In genomic region chr11:130172001-130172400, GRCh38 we compare ENCODE assay signal across 8 cellular contexts. TPM values are rescaled to one million over a fixed set of nuclear protein-coding genes. Genes with fewer than 3 reads are reported as not detected.
"Had no signal": no experiment of that assay in that cellular context is flagged by ENCODE, and none has a peak within 500 bp of the region (broad histone marks: within the 10 kb centered on the region; RNA-seq: fewer than 3 reads in every experiment).

No MANE protein-coding gene starts in this region.

RNA-seq across cellular contexts. Expression of gene ST14, which starts 12.4 kb away (rescaled TPM):
- total RNA-seq: activated CD4-positive, alpha-beta memory T cell treated with anti-CD3 and anti-CD28 coated beads for 36 hours; activated CD4-positive, alpha-beta T cell treated with anti-CD3 and anti-CD28 coated beads for 36 hours; activated CD4-positive, alpha-beta T cell treated with anti-CD3 and anti-CD28 coated beads, Interleukin-2, amount 10 ng/mL, durations not matched to agents 24 days and 14 days; activated CD8-positive, alpha-beta memory T cell treated with anti-CD3 and anti-CD28 coated beads, Interleukin-2, amount 10 ng/mL, durations not matched to agents 7 days and 5 days; activated CD8-positive, alpha-beta T cell treated with anti-CD3 and anti-CD28 coated beads, Interleukin-2, amount 10 ng/mL, durations not matched to agents 7 days and 5 days; activated naive CD4-positive, alpha-beta T cell treated with anti-CD3 and anti-CD28 coated beads for 36 hours; activated T-helper 1 cell treated with anti-CD3 and anti-CD28 coated beads, Interleukin-12 subunit alpha, Interleukin-12 subunit beta, Interleukin-2, Interleukin-4 antibody, amounts not matched to agents 30 ng/mL and 10 ng/mL and 1 ng/mL, durations not matched to agents 14 hours and 24 hours and 36 hours; endothelial cell of umbilical vein had no signal
